19 cellular contexts compared by ENCODE assay signal in genomic region chr11:33898957-33899356, GRCh38. TPM values are rescaled to one million over a fixed set of nuclear protein-coding genes. Genes with fewer than 3 reads are reported as not detected.
DNase-seq lines count a peak whose midpoint lies in the region; ATAC-seq, FAIRE-seq and TF ChIP-seq lines count a peak whose summit lies in the region.
"Had no signal": no experiment of that assay in that cellular context is flagged by ENCODE, and none has a peak within 500 bp of the region (broad histone marks: within the 10 kb centered on the region; RNA-seq: fewer than 3 reads in every experiment).

No MANE protein-coding gene starts in this region.

- H3K4me1 ChIP-seq in BLaER1 treated with 17β-estradiol and CSF1 and Interleukin-3, amounts not matched to agents 10 nM and 100 nM: peaks cover 57 to 81% (median 71%) of the 10 kb centered on the region in 10 experiments
- peaks cover 21 to 46% of the 10 kb centered on the region in 2 experiments for H3K4me1 ChIP-seq in K562 (replicated peaks in 1 of 2; ENCODE audit: control insufficient read depth in 2 of 2, insufficient read depth in 2 of 2, low read length in 2 of 2)
- peaks cover 0 to 22% (median 5%) of the 10 kb centered on the region in 4 donors for H3K4me1 ChIP-seq in stomach
- H3K4me1 ChIP-seq in SJCRH30: peaks cover 8% of the 10 kb centered on the region

- no peaks in the 10 kb centered on the region for H3K27me3 ChIP-seq in BLaER1 treated with 17β-estradiol and CSF1 and Interleukin-3, amounts not matched to agents 10 nM and 100 nM
- H3K27me3 ChIP-seq in K562 (ENCODE audit: control insufficient read depth in 2 of 2, insufficient read depth in 2 of 2, low read length in 2 of 2) (no peaks in the 10 kb centered on the region), stomach (peaks cover 0 to 4% (median 0%) of the 10 kb centered on the region in 3 donors), SJCRH30 (no peaks in the 10 kb centered on the region)
- H3K27me3 ChIP-seq: brain microvascular endothelial cell had no signal

- TF ChIP-seq POLR2A in K562 (conservative IDR thresholded peaks at IDR 0.05) (no peak), stomach (IDR thresholded peaks at IDR 0.05) (no peak)

- peak; percentile 35; the same call in 1 of the 2 replicates for TF ChIP-seq EP300 in K562 (IDR thresholded peaks at IDR 0.05; ENCODE audit: low read length)
- no peak for TF ChIP-seq EP300 in stomach (IDR thresholded peaks at IDR 0.05)

- in situ Hi-C loops in K562 (cut with MboI): no loop called here

- BruUV-seq in K562 (replicated peaks; lab: Mats Ljungman, UMichigan): no TSS peak

- intact Hi-C loops in K562 (cut with micrococcal nuclease): no loop called here
- intact Hi-C loops in stomach (cut with DNase I; ENCODE audit: low total_unique reads): no loop called here

- CTCF ChIA-PET in K562 (lab: Yijun Ruan, JAX; ENCODE audit: low intra/inter-chr PET ratio): no interaction called here

- H3K9ac ChIP-seq in BLaER1 treated with 17β-estradiol and CSF1 and Interleukin-3, amounts not matched to agents 10 nM and 100 nM: peak overlapping the region in 2 of 11 experiments; percentile 62 to 93; a peak in 2 of 22 replicates
- H3K9ac ChIP-seq in K562 (ENCODE audit: insufficient read depth in 1 of 2, low read depth in 2 of 2, low read length in 2 of 2): 0 out of 4 replicates have a peak overlapping the region, but pooled peaks of 1 of the 2 experiments have one; percentile 10

- ATAC-seq in K562 (peak; percentile 62), memory B cell (ENCODE audit: low read depth) (no peak), HG03196 (IDR thresholded peaks at IDR 0.05; ENCODE audit: unreplicated experiment) (no peak), left lobe of liver (no peak)
- ATAC-seq: stimulated activated naive CD8-positive, alpha-beta T cell treated with anti-CD3 and anti-CD28 coated beads, Interleukin-15, amount 100 ng/mL, for 72 hours had no signal

- H3K27me3 Mint-ChIP-seq in memory B cell: no peaks in the 10 kb centered on the region

- H3K9me1 ChIP-seq in K562 (ENCODE audit: control insufficient read depth, insufficient read depth, low read length): no peaks in the 10 kb centered on the region

- DNase-seq in K562 (ENCODE audit: extremely low read depth in 1 of 4, low spot score in 3 of 4) (peak in 2 of 4 experiments; percentile 54 to 55), memory B cell (ENCODE audit: low spot score in 2 of 2) (no peak), stomach (no peak), left lobe of liver (ENCODE audit: low spot score) (no peak), SJCRH30 (no peak), OCI-M2 (lab: John Stamatoyannopoulos, UW; ENCODE audit: unreplicated experiment) (no peak)
- DNase-seq: activated naive CD8-positive, alpha-beta T cell treated with anti-CD3 and anti-CD28 coated beads, Interleukin-2, amount 10 ng/mL, durations not matched to agents 7 days and 5 days; CD4-positive, CD25-positive, alpha-beta regulatory T cell; endodermal cell; NCI-H1436; NCI-H526; stimulated activated naive CD8-positive, alpha-beta T cell treated with anti-CD3 and anti-CD28 coated beads, Interleukin-15, amount 100 ng/mL, for 72 hours had no signal

- H2AFZ ChIP-seq in K562 (ENCODE audit: low read depth, low read length): peak overlapping the region; percentile 80

- H3K9me3 Mint-ChIP-seq in memory B cell: no peaks in the 10 kb centered on the region
- H3K9me3 Mint-ChIP-seq: activated naive CD8-positive, alpha-beta T cell treated with anti-CD3 and anti-CD28 coated beads, Interleukin-2, amount 10 ng/mL, durations not matched to agents 7 days and 5 days; endodermal cell; stimulated activated naive CD8-positive, alpha-beta T cell treated with anti-CD3 and anti-CD28 coated beads, Interleukin-15, amount 100 ng/mL, for 72 hours; T-helper 1 cell treated with Interleukin-12 subunit alpha and Interleukin-12 subunit beta and Interleukin-4 antibody, amounts not matched to agents 30 μg/mL and 1 μg/mL, for 36 hours had no signal

- whole genome bisulfite sequencing in K562 (ENCODE audit: insufficient coverage, low coverage, missing lambda C conversion rate): 7% methylated on average over 3 of the region's 3 CpGs
- 78 to 83% (median 79%) methylated on average over 3 of the region's 3 CpGs for whole genome bisulfite sequencing in stomach, 5 donors

- H3K9me3 ChIP-seq in BLaER1 treated with 17β-estradiol and CSF1 and Interleukin-3, amounts not matched to agents 10 nM and 100 nM (replicated peaks in 1 of 11): peaks cover 0 to 14% (median 0%) of the 10 kb centered on the region in 11 experiments; a peak in 8 of 22 replicates
- H3K9me3 ChIP-seq in K562 (replicated peaks; ENCODE audit: control insufficient read depth, insufficient read depth, low read depth, low read length): no peaks in the 10 kb centered on the region
- H3K9me3 ChIP-seq in stomach: no peaks in the 10 kb centered on the region
- no peaks in the 10 kb centered on the region for H3K9me3 ChIP-seq in SJCRH30 (replicated peaks)

- H3K4me1 Mint-ChIP-seq in memory B cell: peaks cover 29% of the 10 kb centered on the region

- no peaks in the 10 kb centered on the region for H3K79me2 ChIP-seq in K562 (ENCODE audit: control insufficient read depth, insufficient read depth, low read length)

- TF ChIP-seq RAD21 in K562 (CRISPR knock-in tag; conservative IDR thresholded peaks at IDR 0.05 in 1 of 2, IDR thresholded peaks at IDR 0.05 in 1 of 2): no peak

- POLR2A ChIA-PET in K562 (lab: Yijun Ruan, JAX): interaction anchor here (0.7 to 2.6 kb wide), 6 partner anchors 10 to 38 kb away, joined by 3 to 9 read pairs (median 3); no protein-coding TSS in a partner anchor

- no peak overlapping the region for H3K4me3 ChIP-seq in BLaER1 treated with 17β-estradiol and CSF1 and Interleukin-3, amounts not matched to agents 10 nM and 100 nM
- H3K4me3 ChIP-seq in K562 (no peak overlapping the region), stomach (no peak overlapping the region), SJCRH30 (no peak overlapping the region)

- peak; percentile 37 for FAIRE-seq in K562 (lab: Jason Lieb, UNC)
- FAIRE-seq: H54, urothelium cell line had no signal

- H3K36me3 Mint-ChIP-seq in memory B cell: no peaks in the 10 kb centered on the region
- H3K36me3 Mint-ChIP-seq: activated naive CD8-positive, alpha-beta T cell treated with anti-CD3 and anti-CD28 coated beads, Interleukin-2, amount 10 ng/mL, durations not matched to agents 7 days and 5 days; CD4-positive, CD25-positive, alpha-beta regulatory T cell had no signal

- no peak for TF ChIP-seq CTCF in K562 (IDR thresholded peaks at IDR 0.05 in 2 of 3, conservative IDR thresholded peaks at IDR 0.05 in 1 of 3; ENCODE audit: insufficient read depth in 2 of 3, low read depth in 1 of 3, low read length in 3 of 3)
- no peak for TF ChIP-seq CTCF in stomach (IDR thresholded peaks at IDR 0.05)

- H3K4me3 Mint-ChIP-seq in memory B cell: no peak overlapping the region
- H3K4me3 Mint-ChIP-seq: activated naive CD8-positive, alpha-beta T cell treated with anti-CD3 and anti-CD28 coated beads, Interleukin-2, amount 10 ng/mL, durations not matched to agents 7 days and 5 days; CD4-positive, CD25-positive, alpha-beta regulatory T cell; endodermal cell; stimulated activated naive CD8-positive, alpha-beta T cell treated with anti-CD3 and anti-CD28 coated beads, Interleukin-15, amount 100 ng/mL, for 72 hours; T-helper 1 cell treated with Interleukin-12 subunit alpha and Interleukin-12 subunit beta and Interleukin-4 antibody, amounts not matched to agents 30 μg/mL and 1 μg/mL, for 36 hours had no signal

- H4K20me1 ChIP-seq in BLaER1 treated with 17β-estradiol and CSF1 and Interleukin-3, amounts not matched to agents 10 nM and 100 nM: no peaks in the 10 kb centered on the region
- no peaks in the 10 kb centered on the region for H4K20me1 ChIP-seq in K562 (replicated peaks; ENCODE audit: control insufficient read depth, insufficient read depth, low read length)

- H3K27ac Mint-ChIP-seq in memory B cell: peak overlapping the region; percentile 5
- H3K27ac Mint-ChIP-seq: activated naive CD8-positive, alpha-beta T cell treated with anti-CD3 and anti-CD28 coated beads, Interleukin-2, amount 10 ng/mL, durations not matched to agents 7 days and 5 days; CD4-positive, CD25-positive, alpha-beta regulatory T cell; stimulated activated naive CD8-positive, alpha-beta T cell treated with anti-CD3 and anti-CD28 coated beads, Interleukin-15, amount 100 ng/mL, for 72 hours; T-helper 1 cell treated with Interleukin-12 subunit alpha and Interleukin-12 subunit beta and Interleukin-4 antibody, amounts not matched to agents 30 μg/mL and 1 μg/mL, for 36 hours had no signal

- H3K4me2 ChIP-seq in BLaER1 treated with 17β-estradiol and CSF1 and Interleukin-3, amounts not matched to agents 10 nM and 100 nM: peak overlapping the region in 7 of 11 experiments; percentile 66 to 98 (median 92); a peak in 14 of 22 replicates
- peak overlapping the region; percentile 60 for H3K4me2 ChIP-seq in K562 (ENCODE audit: insufficient read depth, low read length)

- H3K27ac ChIP-seq in BLaER1 treated with 17β-estradiol and CSF1 and Interleukin-3, amounts not matched to agents 10 nM and 100 nM: peak overlapping the region in 5 of 11 experiments; percentile 43 to 98 (median 98); a peak in 7 of 22 replicates
- peak overlapping the region; percentile 42; the same call in 1 of the 3 replicates for H3K27ac ChIP-seq in K562 (ENCODE audit: extremely low read depth, low read depth, low read length)
- peak overlapping the region in 4 of 5 donors; percentile 7 to 68 (median 58) for H3K27ac ChIP-seq in stomach
- H3K27ac ChIP-seq in SJCRH30: no peak overlapping the region
- H3K27ac ChIP-seq: brain microvascular endothelial cell had no signal

- H3K36me3 ChIP-seq in BLaER1 treated with 17β-estradiol and CSF1 and Interleukin-3, amounts not matched to agents 10 nM and 100 nM: no peaks in the 10 kb centered on the region
- no peaks in the 10 kb centered on the region for H3K36me3 ChIP-seq in K562 (ENCODE audit: control insufficient read depth, insufficient read depth, low read length)
- H3K36me3 ChIP-seq in stomach: no peaks in the 10 kb centered on the region
- no peaks in the 10 kb centered on the region for H3K36me3 ChIP-seq in SJCRH30
- H3K36me3 ChIP-seq: brain microvascular endothelial cell had no signal

RNA-seq across cellular contexts. Expression of gene LMO2, which starts 7.1 kb away (rescaled TPM):
- 49.1 and 50.2 TPM in 2 replicates for total RNA-seq in K562 (2011; cell fraction: chromatin; rRNA removed; ENCODE audit: low replicate concordance)
- 42.2 and 44.7 TPM in 2 replicates for total RNA-seq in K562 (2011; cell fraction: nucleolus; rRNA removed)
- 44.7 and 67.3 TPM in 2 replicates for total RNA-seq in K562 (2011; cell fraction: nucleoplasm; rRNA removed)
- 93.1 and 104 TPM in 2 replicates for total RNA-seq in K562 (2014; rRNA removed)
- total RNA-seq in K562 (2014; rRNA removed; fragmentation: Illumina TruSeq; extraction: Trizol): 85.1 and 96.3 TPM in 2 replicates
- 39.2 and 41.5 TPM in 2 replicates for total RNA-seq in K562 (2015; rRNA removed; fragmentation: Illumina TruSeq; extraction: Trizol)
- total RNA-seq in K562 (2021): 87.3 and 96.2 TPM in 2 replicates
- 79.9 and 126 TPM in 2 replicates for polyA plus RNA-seq in K562 (2011; rRNA removed)
- 57.1 and 58.2 TPM in 2 replicates for polyA plus RNA-seq in K562 (2011; cell fraction: cytosol; rRNA removed)
- polyA plus RNA-seq in K562 (2011; cell fraction: nucleus; rRNA removed): 75.1 and 102 TPM in 2 replicates
- polyA plus RNA-seq in K562 (2012): 22.8 and 56.1 TPM in 2 replicates
- polyA plus RNA-seq in K562 (2014; fragmentation: Illumina TruSeq; extraction: Trizol): 90.9 and 91.5 TPM in 2 replicates
- 10 to 100 TPM in 1 of 2 experiments, 1 to 10 TPM in 1; 6.9 to 19.6 TPM for polyA plus RNA-seq in K562 (2014; fragmentation: Nextera tagmentation; extraction: Ambion mirVana)
- polyA plus RNA-seq in K562 (2014; rRNA removed): 98.0 and 118 TPM in 2 replicates
- polyA minus RNA-seq in K562 (2011; rRNA and poly(A)+ RNA removed): 48.8 and 65.2 TPM in 2 replicates
- polyA minus RNA-seq in K562 (2011; cell fraction: cytosol; rRNA and poly(A)+ RNA removed): 20.9 and 37.0 TPM in 2 replicates
- polyA minus RNA-seq in K562 (2011; cell fraction: nucleus; rRNA and poly(A)+ RNA removed): 39.8 and 45.0 TPM in 2 replicates
- 10 to 100 TPM in 3 of 5 donors, 1 to 10 TPM in 1, not detected in 1; 9.6 to 54.7 (median 12.3) TPM for total RNA-seq in stomach
- 10 to 100 TPM in 2 of 3 donors, 1 to 10 TPM in 1; 9.1 to 12.7 (median 11.5) TPM for polyA plus RNA-seq in stomach
- total RNA-seq in left lobe of liver: 5.1 TPM
- total RNA-seq in SJCRH30 (2014; rRNA removed; shearing (Covaris generic)): 0.63 and 1.2 TPM in 2 replicates
- total RNA-seq: IMR-90 had no signal
- polyA plus RNA-seq: IMR-90 had no signal
